In the genomic region with DNA sequence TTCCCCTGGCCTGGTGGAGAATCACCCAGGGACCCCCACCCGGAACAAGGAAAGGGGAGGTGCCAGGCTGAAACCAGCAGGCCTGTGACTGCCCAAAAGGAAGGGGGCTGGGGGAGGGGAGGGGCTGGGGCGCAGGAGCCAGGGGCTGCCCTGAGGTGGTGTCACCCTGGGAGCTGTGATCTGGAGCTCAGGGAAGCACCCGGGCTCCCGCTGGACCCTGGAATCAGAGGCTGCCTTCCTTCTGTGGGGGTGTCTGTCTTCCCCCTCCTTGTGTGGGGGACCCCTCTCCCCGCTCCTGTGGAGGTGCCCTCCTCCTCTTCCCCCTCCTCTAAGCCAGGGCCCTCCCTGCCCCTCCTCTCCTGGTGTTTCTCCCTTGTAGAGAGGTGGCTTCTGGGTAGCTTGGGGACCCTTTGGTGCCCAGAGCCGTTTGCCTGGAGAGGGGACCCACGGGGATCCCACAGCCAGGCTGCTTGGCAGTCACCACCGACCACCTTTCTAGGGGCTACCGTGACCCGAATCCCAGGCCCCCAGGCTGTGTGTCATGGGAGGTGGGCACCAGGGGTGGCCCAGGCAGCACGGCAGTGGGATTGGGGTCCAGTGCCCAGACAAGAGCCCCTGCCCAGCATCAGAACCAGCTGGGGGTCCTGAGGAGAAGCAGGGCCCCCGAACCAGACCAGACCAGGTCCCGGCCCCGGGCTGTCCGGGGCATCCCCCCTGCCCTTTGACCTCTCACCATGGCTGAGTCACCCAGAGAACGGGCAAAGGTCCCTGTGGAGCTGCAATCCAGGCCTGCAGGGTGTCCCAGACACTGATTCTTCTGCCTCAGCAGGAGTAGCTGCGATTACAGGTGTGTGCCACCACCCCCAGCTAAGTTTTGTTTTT, we compare ENCODE assay signal across 1 cellular context.
TF ChIP-seq lines count a peak whose summit lies in the region.

No MANE protein-coding gene starts in this region.

TF ChIP-seq in HepG2, 621 proteins besides CTCF, POLR2A, EP300 and RAD21 (continued from another document and continues in another):
- TF ChIP-seq, protein P1, sequence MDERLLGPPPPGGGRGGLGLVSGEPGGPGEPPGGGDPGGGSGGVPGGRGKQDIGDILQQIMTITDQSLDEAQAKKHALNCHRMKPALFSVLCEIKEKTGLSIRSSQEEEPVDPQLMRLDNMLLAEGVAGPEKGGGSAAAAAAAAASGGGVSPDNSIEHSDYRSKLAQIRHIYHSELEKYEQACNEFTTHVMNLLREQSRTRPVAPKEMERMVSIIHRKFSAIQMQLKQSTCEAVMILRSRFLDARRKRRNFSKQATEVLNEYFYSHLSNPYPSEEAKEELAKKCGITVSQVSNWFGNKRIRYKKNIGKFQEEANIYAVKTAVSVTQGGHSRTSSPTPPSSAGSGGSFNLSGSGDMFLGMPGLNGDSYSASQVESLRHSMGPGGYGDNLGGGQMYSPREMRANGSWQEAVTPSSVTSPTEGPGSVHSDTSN (CRISPR knock-in tag; IDR thresholded peaks at IDR 0.05), result no peak
- TF ChIP-seq ZNF138 (CRISPR knock-in tag; IDR thresholded peaks at IDR 0.05; ENCODE audit: low read depth) (no peak), GFI1 (CRISPR knock-in tag; IDR thresholded peaks at IDR 0.05; ENCODE audit: borderline replicate concordance) (peak; percentile 94), ZNF232 (CRISPR knock-in tag; IDR thresholded peaks at IDR 0.05; ENCODE audit: borderline replicate concordance) (no peak), HBP1 (CRISPR knock-in tag; IDR thresholded peaks at IDR 0.05; ENCODE audit: low read depth) (no peak), ZNF619 (CRISPR knock-in tag; IDR thresholded peaks at IDR 0.05) (no peak; the same call in 1 of the 2 replicates), GATAD1 (CRISPR knock-in tag; IDR thresholded peaks at IDR 0.05) (0 out of 2 replicates have a peak, but pooled peaks have one; percentile 46), FOXK2 (IDR thresholded peaks at IDR 0.05) (no peak), ATF1 (CRISPR knock-in tag; IDR thresholded peaks at IDR 0.05) (no peak), KDM6A (CRISPR knock-in tag; IDR thresholded peaks at IDR 0.05; ENCODE audit: low read depth) (0 out of 2 replicates have a peak, but pooled peaks have one; percentile 45), HNRNPLL (IDR thresholded peaks at IDR 0.05; ENCODE audit: low read depth, low read length, poor library complexity, severe bottlenecking) (no peak), ZNF780A (CRISPR knock-in tag; IDR thresholded peaks at IDR 0.05) (no peak), MLX (CRISPR knock-in tag; IDR thresholded peaks at IDR 0.05) (no peak), FOXJ3 (CRISPR knock-in tag; IDR thresholded peaks at IDR 0.05; ENCODE audit: borderline replicate concordance) (no peak), ZNF576 (CRISPR knock-in tag; IDR thresholded peaks at IDR 0.05) (no peak), RXRB (CRISPR knock-in tag; IDR thresholded peaks at IDR 0.05; ENCODE audit: borderline replicate concordance) (peak; percentile 65), ZNF10 (CRISPR knock-in tag; IDR thresholded peaks at IDR 0.05; ENCODE audit: borderline replicate concordance, low read depth) (no peak), ZNF432 (CRISPR knock-in tag; IDR thresholded peaks at IDR 0.05; ENCODE audit: borderline replicate concordance) (no peak), CCAR2 (optimal IDR thresholded peaks at IDR 0.05; ENCODE audit: low read depth, low read length) (no peak), ZNF407 (CRISPR knock-in tag; IDR thresholded peaks at IDR 0.05; ENCODE audit: not compliant biosample characterization) (no peak), ARNT2 (CRISPR knock-in tag; IDR thresholded peaks at IDR 0.05; ENCODE audit: low read depth) (no peak), PCBP1 (IDR thresholded peaks at IDR 0.05; ENCODE audit: borderline replicate concordance, low read depth, low read length) (no peak), THAP11 (CRISPR knock-in tag; IDR thresholded peaks at IDR 0.05) (0 out of 2 replicates have a peak, but pooled peaks have one; percentile 20), FLYWCH1 (CRISPR knock-in tag; IDR thresholded peaks at IDR 0.05) (no peak), ZNF737 (CRISPR knock-in tag; IDR thresholded peaks at IDR 0.05; ENCODE audit: borderline replicate concordance) (no peak), ZNF367 (CRISPR knock-in tag; IDR thresholded peaks at IDR 0.05; ENCODE audit: borderline replicate concordance) (no peak), ELF1 (CRISPR knock-in tag; IDR thresholded peaks at IDR 0.05) (no peak), RCOR2 (CRISPR knock-in tag; IDR thresholded peaks at IDR 0.05) (no peak), ZNF784 (CRISPR knock-in tag; IDR thresholded peaks at IDR 0.05; ENCODE audit: borderline replicate concordance) (no peak), NPAS2 (CRISPR knock-in tag; IDR thresholded peaks at IDR 0.05; ENCODE audit: borderline replicate concordance) (no peak)
- TF ChIP-seq, protein P2, sequence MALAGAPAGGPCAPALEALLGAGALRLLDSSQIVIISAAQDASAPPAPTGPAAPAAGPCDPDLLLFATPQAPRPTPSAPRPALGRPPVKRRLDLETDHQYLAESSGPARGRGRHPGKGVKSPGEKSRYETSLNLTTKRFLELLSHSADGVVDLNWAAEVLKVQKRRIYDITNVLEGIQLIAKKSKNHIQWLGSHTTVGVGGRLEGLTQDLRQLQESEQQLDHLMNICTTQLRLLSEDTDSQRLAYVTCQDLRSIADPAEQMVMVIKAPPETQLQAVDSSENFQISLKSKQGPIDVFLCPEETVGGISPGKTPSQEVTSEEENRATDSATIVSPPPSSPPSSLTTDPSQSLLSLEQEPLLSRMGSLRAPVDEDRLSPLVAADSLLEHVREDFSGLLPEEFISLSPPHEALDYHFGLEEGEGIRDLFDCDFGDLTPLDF (CRISPR knock-in tag; IDR thresholded peaks at IDR 0.05), result no peak
- TF ChIP-seq, protein P3, sequence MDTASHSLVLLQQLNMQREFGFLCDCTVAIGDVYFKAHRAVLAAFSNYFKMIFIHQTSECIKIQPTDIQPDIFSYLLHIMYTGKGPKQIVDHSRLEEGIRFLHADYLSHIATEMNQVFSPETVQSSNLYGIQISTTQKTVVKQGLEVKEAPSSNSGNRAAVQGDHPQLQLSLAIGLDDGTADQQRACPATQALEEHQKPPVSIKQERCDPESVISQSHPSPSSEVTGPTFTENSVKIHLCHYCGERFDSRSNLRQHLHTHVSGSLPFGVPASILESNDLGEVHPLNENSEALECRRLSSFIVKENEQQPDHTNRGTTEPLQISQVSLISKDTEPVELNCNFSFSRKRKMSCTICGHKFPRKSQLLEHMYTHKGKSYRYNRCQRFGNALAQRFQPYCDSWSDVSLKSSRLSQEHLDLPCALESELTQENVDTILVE (CRISPR knock-in tag; IDR thresholded peaks at IDR 0.05), result no peak
- TF ChIP-seq, protein P4, sequence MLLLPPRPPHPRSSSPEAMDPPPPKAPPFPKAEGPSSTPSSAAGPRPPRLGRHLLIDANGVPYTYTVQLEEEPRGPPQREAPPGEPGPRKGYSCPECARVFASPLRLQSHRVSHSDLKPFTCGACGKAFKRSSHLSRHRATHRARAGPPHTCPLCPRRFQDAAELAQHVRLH (CRISPR knock-in tag; IDR thresholded peaks at IDR 0.05; ENCODE audit: borderline replicate concordance, low read depth), result no peak
- TF ChIP-seq, protein P5, sequence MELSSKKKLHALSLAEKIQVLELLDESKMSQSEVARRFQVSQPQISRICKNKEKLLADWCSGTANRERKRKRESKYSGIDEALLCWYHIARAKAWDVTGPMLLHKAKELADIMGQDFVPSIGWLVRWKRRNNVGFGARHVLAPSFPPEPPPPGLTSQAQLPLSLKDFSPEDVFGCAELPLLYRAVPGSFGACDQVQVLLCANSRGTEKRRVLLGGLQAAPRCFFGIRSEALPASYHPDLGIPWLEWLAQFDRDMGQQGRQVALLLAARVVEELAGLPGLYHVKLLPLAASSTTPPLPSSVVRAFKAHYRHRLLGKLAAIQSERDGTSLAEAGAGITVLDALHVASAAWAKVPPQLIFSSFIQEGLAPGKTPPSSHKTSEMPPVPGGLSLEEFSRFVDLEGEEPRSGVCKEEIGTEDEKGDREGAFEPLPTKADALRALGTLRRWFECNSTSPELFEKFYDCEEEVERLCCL (CRISPR knock-in tag; IDR thresholded peaks at IDR 0.05; ENCODE audit: borderline replicate concordance), result no peak
- TF ChIP-seq, protein P6, sequence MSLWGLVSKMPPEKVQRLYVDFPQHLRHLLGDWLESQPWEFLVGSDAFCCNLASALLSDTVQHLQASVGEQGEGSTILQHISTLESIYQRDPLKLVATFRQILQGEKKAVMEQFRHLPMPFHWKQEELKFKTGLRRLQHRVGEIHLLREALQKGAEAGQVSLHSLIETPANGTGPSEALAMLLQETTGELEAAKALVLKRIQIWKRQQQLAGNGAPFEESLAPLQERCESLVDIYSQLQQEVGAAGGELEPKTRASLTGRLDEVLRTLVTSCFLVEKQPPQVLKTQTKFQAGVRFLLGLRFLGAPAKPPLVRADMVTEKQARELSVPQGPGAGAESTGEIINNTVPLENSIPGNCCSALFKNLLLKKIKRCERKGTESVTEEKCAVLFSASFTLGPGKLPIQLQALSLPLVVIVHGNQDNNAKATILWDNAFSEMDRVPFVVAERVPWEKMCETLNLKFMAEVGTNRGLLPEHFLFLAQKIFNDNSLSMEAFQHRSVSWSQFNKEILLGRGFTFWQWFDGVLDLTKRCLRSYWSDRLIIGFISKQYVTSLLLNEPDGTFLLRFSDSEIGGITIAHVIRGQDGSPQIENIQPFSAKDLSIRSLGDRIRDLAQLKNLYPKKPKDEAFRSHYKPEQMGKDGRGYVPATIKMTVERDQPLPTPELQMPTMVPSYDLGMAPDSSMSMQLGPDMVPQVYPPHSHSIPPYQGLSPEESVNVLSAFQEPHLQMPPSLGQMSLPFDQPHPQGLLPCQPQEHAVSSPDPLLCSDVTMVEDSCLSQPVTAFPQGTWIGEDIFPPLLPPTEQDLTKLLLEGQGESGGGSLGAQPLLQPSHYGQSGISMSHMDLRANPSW (CRISPR knock-in tag; IDR thresholded peaks at IDR 0.05; ENCODE audit: borderline replicate concordance), result no peak
